ENCODE assay signal across 20 cellular contexts in the genomic region with DNA sequence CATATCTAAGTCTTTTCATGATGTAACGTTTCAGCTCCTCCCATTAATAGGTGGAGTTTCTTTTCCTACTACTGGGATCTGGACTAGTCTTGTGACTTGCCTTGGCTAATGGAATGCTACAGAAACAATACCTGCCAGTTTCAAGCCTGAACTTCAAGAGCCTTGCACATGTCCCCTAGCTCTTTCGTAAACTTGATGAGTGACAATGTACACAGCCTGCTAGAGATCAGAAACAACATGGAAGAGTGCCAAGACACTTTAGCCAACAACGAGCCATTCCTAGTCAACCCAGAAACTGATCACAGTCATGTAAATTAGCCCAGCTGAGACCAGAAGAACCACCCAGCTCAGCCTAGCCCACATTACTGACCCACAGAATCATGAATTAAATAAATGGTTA. TPM values are rescaled to one million over a fixed set of nuclear protein-coding genes. Genes with fewer than 3 reads are reported as not detected.
A peak's percentile ranks its signal among the peaks of the same experiment; 100 is the strongest.
DNase-seq lines count a peak whose midpoint lies in the region; ATAC-seq and TF ChIP-seq lines count a peak whose summit lies in the region.
"Had no signal": no experiment of that assay in that cellular context is flagged by ENCODE, and none has a peak within 500 bp of the region (broad histone marks: within the 10 kb centered on the region; RNA-seq: fewer than 3 reads in every experiment).

No MANE protein-coding gene starts in this region.

- intact Hi-C loops in A673 (cut with micrococcal nuclease; ENCODE audit: unreplicated experiment), result no loop called here
- intact Hi-C loops in lower leg skin (cut with DNase I; ENCODE audit: low total_unique reads), result no loop called here
- intact Hi-C loops in OCI-LY7 (cut with micrococcal nuclease; ENCODE audit: unreplicated experiment), result no loop called here

- H2AFZ ChIP-seq in GM23338 (no peak overlapping the region), OCI-LY7 (ENCODE audit: low read length) (no peak overlapping the region)

- 70 to 76% methylated on average over 3 of the region's 3 CpGs for whole genome bisulfite sequencing in lower leg skin, 2 donors

- H3K4me2 ChIP-seq in GM23338 (no peak overlapping the region), OCI-LY7 (ENCODE audit: low read length) (no peak overlapping the region)

- H4K20me1 ChIP-seq in GM23338 (replicated peaks; ENCODE audit: insufficient read depth) (no peaks in the 10 kb centered on the region), OCI-LY7 (ENCODE audit: insufficient read depth, low read length) (no peaks in the 10 kb centered on the region)

- POLR2A ChIA-PET in A673 (lab: Charles Lee; ENCODE audit: low non-redundant PET), result interaction anchor here (0.6 kb wide), 1 partner anchor 21 kb away, joined by 3 read pairs; no protein-coding TSS in a partner anchor
- POLR2A ChIA-PET in OCI-LY7 (lab: Charles Lee), result interaction anchor here (0.5 kb wide), 1 partner anchor 136 kb away, joined by 3 read pairs; no protein-coding TSS in a partner anchor

- no peaks in the 10 kb centered on the region for H3F3A ChIP-seq in GM23338 (replicated peaks; ENCODE audit: low read depth)

- no peak overlapping the region for H3K27ac ChIP-seq in A673 (ENCODE audit: low read depth, low read length, poor library complexity, severe bottlenecking)
- H3K27ac ChIP-seq in GM23338 (ENCODE audit: low read depth), result no peak overlapping the region
- no peak overlapping the region for H3K27ac ChIP-seq in OCI-LY7 (ENCODE audit: low read depth, low read length, poor library complexity, severe bottlenecking)
- H3K27ac ChIP-seq: tibial artery had no signal

- peaks cover 5% of the 10 kb centered on the region for H3K27me3 Mint-ChIP-seq in GM23338 (ENCODE audit: insufficient read depth, low read depth, poor library complexity)
- H3K27me3 Mint-ChIP-seq: stimulated activated naive CD8-positive, alpha-beta T cell treated with anti-CD3 and anti-CD28 coated beads, Interleukin-15, Interleukin-2, amounts not matched to agents 100 ng/mL and 50 ng/mL, for 24 hours had no signal

- TF ChIP-seq POLR2A in lower leg skin (IDR thresholded peaks at IDR 0.05), result no peak

- H3K36me3 ChIP-seq in A673 (ENCODE audit: insufficient read depth, low read length, poor library complexity, severe bottlenecking), result no peaks in the 10 kb centered on the region
- no peaks in the 10 kb centered on the region for H3K36me3 ChIP-seq in GM23338 (ENCODE audit: insufficient read depth)
- no peaks in the 10 kb centered on the region for H3K36me3 ChIP-seq in OCI-LY7 (ENCODE audit: insufficient read depth, low read length)
- H3K36me3 ChIP-seq: tibial artery had no signal

- TF ChIP-seq CTCF in A673 (conservative IDR thresholded peaks at IDR 0.05; ENCODE audit: low read depth, low read length) (no peak), GM23338 (conservative IDR thresholded peaks at IDR 0.05; ENCODE audit: low read depth in 2 of 2) (no peak), lower leg skin (IDR thresholded peaks at IDR 0.05) (no peak), OCI-LY7 (conservative IDR thresholded peaks at IDR 0.05; ENCODE audit: low read length) (no peak)

- H3K27me3 ChIP-seq in A673 (replicated peaks; ENCODE audit: insufficient read depth, low read depth, low read length, poor library complexity), result no peaks in the 10 kb centered on the region
- H3K27me3 ChIP-seq in GM23338 (ENCODE audit: insufficient read depth), result no peaks in the 10 kb centered on the region
- H3K27me3 ChIP-seq: tibial artery had no signal

- DNase-seq in A673 (ENCODE audit: low spot score) (peak; percentile 5), GM23338 (ENCODE audit: low spot score) (no peak), NCI-H510A (lab: John Stamatoyannopoulos, UW) (peak; percentile 72), T-helper 2 cell (no peak), lower leg skin (ENCODE audit: low spot score in 2 of 2) (no peak), OCI-LY7 (ENCODE audit: low spot score) (no peak)
- DNase-seq: activated CD8-positive, alpha-beta memory T cell treated with anti-CD3 and anti-CD28 coated beads, Interleukin-2, amount 50 U/mL, for 48 hours; activated effector memory CD4-positive, alpha-beta T cell treated with Interleukin-2 at 50 U/mL for 16 hours; CD8-positive, alpha-beta memory T cell; cortex of kidney; DND-41; HCEC 1CT; NCI-H524 treated with DMSO at 0.1 percent for 48 hours; SIG-M5; T-helper 1 cell; tibial artery had no signal

- no peak overlapping the region for H3K4me3 Mint-ChIP-seq in GM23338
- H3K4me3 Mint-ChIP-seq: CD8-positive, alpha-beta memory T cell; neural crest cell; stimulated activated naive CD8-positive, alpha-beta T cell treated with anti-CD3 and anti-CD28 coated beads, Interleukin-15, Interleukin-2, amounts not matched to agents 100 ng/mL and 50 ng/mL, for 24 hours had no signal

- H3K36me3 Mint-ChIP-seq in GM23338 (ENCODE audit: low read depth), result no peaks in the 10 kb centered on the region
- H3K36me3 Mint-ChIP-seq: CD8-positive, alpha-beta memory T cell had no signal

- H3K4me3 ChIP-seq in A673 (ENCODE audit: low read depth, low read length, poor library complexity, severe bottlenecking) (no peak overlapping the region), GM23338 (no peak overlapping the region), lower leg skin (ENCODE audit: low read depth, poor library complexity, severe bottlenecking) (no peak overlapping the region), OCI-LY7 (ENCODE audit: low read depth, low read length, poor library complexity, severe bottlenecking) (no peak overlapping the region)
- H3K4me3 ChIP-seq: tibial artery had no signal

- H3K9me2 ChIP-seq in GM23338 (ENCODE audit: insufficient read depth), result no peaks in the 10 kb centered on the region
- H3K9me2 ChIP-seq in OCI-LY7 (ENCODE audit: insufficient read depth, low read length), result no peaks in the 10 kb centered on the region

- no peaks in the 10 kb centered on the region for H3K4me1 Mint-ChIP-seq in GM23338
- H3K4me1 Mint-ChIP-seq: CD8-positive, alpha-beta memory T cell had no signal

- CTCF ChIA-PET in A673 (lab: Charles Lee) (no interaction called here), OCI-LY7 (lab: Charles Lee; ENCODE audit: unreplicated experiment) (no interaction called here)

- no peak for ATAC-seq in GM23338
- peak; percentile 78 for ATAC-seq in esophagus mucosa

- peaks cover 2% of the 10 kb centered on the region; the same call in 1 of the 3 replicates for H3K9me3 Mint-ChIP-seq in GM23338
- H3K9me3 Mint-ChIP-seq: CD8-positive, alpha-beta memory T cell; neural crest cell; stimulated activated naive CD8-positive, alpha-beta T cell treated with anti-CD3 and anti-CD28 coated beads, Interleukin-15, Interleukin-2, amounts not matched to agents 100 ng/mL and 50 ng/mL, for 24 hours had no signal

- H3K4me1 ChIP-seq in A673 (ENCODE audit: insufficient read depth, low read length, poor library complexity, severe bottlenecking), result no peaks in the 10 kb centered on the region
- no peaks in the 10 kb centered on the region for H3K4me1 ChIP-seq in GM23338 (ENCODE audit: insufficient read depth)
- no peaks in the 10 kb centered on the region for H3K4me1 ChIP-seq in OCI-LY7 (ENCODE audit: insufficient read depth, low read length, poor library complexity, severe bottlenecking)
- H3K4me1 ChIP-seq: tibial artery had no signal

- no peak overlapping the region for H3K27ac Mint-ChIP-seq in GM23338
- H3K27ac Mint-ChIP-seq: CD8-positive, alpha-beta memory T cell; progenitor cell of endocrine pancreas; stimulated activated naive CD8-positive, alpha-beta T cell treated with anti-CD3 and anti-CD28 coated beads, Interleukin-15, Interleukin-2, amounts not matched to agents 100 ng/mL and 50 ng/mL, for 24 hours had no signal

- H3K79me2 ChIP-seq in GM23338 (replicated peaks; ENCODE audit: insufficient read depth) (no peaks in the 10 kb centered on the region), OCI-LY7 (ENCODE audit: insufficient read depth, low read depth, low read length) (no peaks in the 10 kb centered on the region)

- H3K9me3 ChIP-seq in A673 (ENCODE audit: low read depth, low read length, poor library complexity, severe bottlenecking) (no peaks in the 10 kb centered on the region), OCI-LY7 (ENCODE audit: low read length) (no peaks in the 10 kb centered on the region)
- H3K9me3 ChIP-seq: tibial artery had no signal

- BruUV-seq in A673 (replicated peaks; lab: Mats Ljungman, UMichigan), result no TSS peak
- BruUV-seq in OCI-LY7 (replicated peaks; lab: Mats Ljungman, UMichigan), result no TSS peak

TF ChIP-seq in GM23338, 12 proteins besides CTCF, POLR2A, EP300 and RAD21:
- TF ChIP-seq ZNF331 (CRISPR knock-in tag; IDR thresholded peaks at IDR 0.05; ENCODE audit: low read depth) (peak; percentile 86), ZNF114 (CRISPR knock-in tag; IDR thresholded peaks at IDR 0.05) (no peak)

RNA-seq across cellular contexts. Expression of gene STK39, which starts 24.8 kb away (rescaled TPM):
- total RNA-seq in A673 (2021) (15.9 and 19.3 TPM in 2 replicates), esophagus mucosa (29.6 TPM), lower leg skin (10 to 100 TPM in 3 of 4 donors, 1 to 10 TPM in 1; 8.9 to 28.3 (median 14.5) TPM), OCI-LY7 (2022) (38.7 and 41.1 TPM in 2 replicates)
- 14.2 and 16.9 TPM in 2 replicates for total RNA-seq in GM23338 (2014; rRNA removed; shearing (Covaris generic))
- polyA plus RNA-seq in GM23338 (2016; fragmentation: Nextera tagmentation; extraction: Ambion mirVana), result 9.5 and 10.0 TPM in 2 replicates
- total RNA-seq in OCI-LY7 (2014; rRNA removed; shearing (Covaris generic)), result 17.7 and 18.2 TPM in 2 replicates

Comparison
In these comparisons a context has a peak if more than half of its experiments do, and no peak if none do; other contexts are left out.
1. DNase-seq: peak in A673 (single experiment) and NCI-H510A (single experiment); none in GM23338 (single experiment), T-helper 2 cell (0 of 5), lower leg skin (0 of 2) and OCI-LY7 (single experiment).